In genomic region chr19:41351339-41352245, GRCh38 we compare ENCODE assay signal across 8 cellular contexts. TPM values are rescaled to one million over a fixed set of nuclear protein-coding genes. Genes with fewer than 3 reads are reported as not detected.
A peak's percentile ranks its signal among the peaks of the same experiment; 100 is the strongest.
DNase-seq lines count a peak whose midpoint lies in the region; ATAC-seq, FAIRE-seq and TF ChIP-seq lines count a peak whose summit lies in the region.

No MANE protein-coding gene starts in this region.

- H3K36me3 ChIP-seq in naive thymus-derived CD4-positive, alpha-beta T cell (ENCODE audit: control insufficient read depth in 2 of 3, insufficient read depth in 3 of 3, low read length in 3 of 3), result peaks cover 6 to 36% (median 10%) of the 10 kb centered on the region in 3 experiments

- peak overlapping the region; percentile 92 to 98 (median 96) for H3K27ac Mint-ChIP-seq in naive thymus-derived CD4-positive, alpha-beta T cell
- H3K27ac Mint-ChIP-seq in stimulated activated memory B cell treated with anti-CD40 and anti-IgM and Interleukin-4, amounts not matched to agents 10 μg/mL and 1 μg/mL and 100 μg/mL, for 72 hours, result peak overlapping the region; percentile 91

- H3K4me1 ChIP-seq in naive thymus-derived CD4-positive, alpha-beta T cell (ENCODE audit: control insufficient read depth in 2 of 2, insufficient read depth in 2 of 2, low read length in 2 of 2), result peaks cover 38 to 58% of the 10 kb centered on the region in 2 donors

- H3K27me3 ChIP-seq in naive thymus-derived CD4-positive, alpha-beta T cell (ENCODE audit: control insufficient read depth in 2 of 2, insufficient read depth in 2 of 2, low read length in 2 of 2), result no peaks in the 10 kb centered on the region

- peaks cover 4 to 37% (median 10%) of the 10 kb centered on the region in 5 donors for H3K36me3 Mint-ChIP-seq in naive thymus-derived CD4-positive, alpha-beta T cell
- peaks cover 32% of the 10 kb centered on the region for H3K36me3 Mint-ChIP-seq in stimulated activated memory B cell treated with anti-CD40 and anti-IgM and Interleukin-4, amounts not matched to agents 10 μg/mL and 1 μg/mL and 100 μg/mL, for 72 hours

- intact Hi-C loops in naive thymus-derived CD4-positive, alpha-beta T cell (cut with micrococcal nuclease), result loop anchor here (1.0 to 10.0 kb wide), 14 partner anchors 9 to 1519 kb away; partner anchors contain the start of genes B9D2 (in 2 of the 2), SERTAD3 (in 2 of the 2), ACTMAP (in 1 of the 2) and DYRK1B (in 1 of the 2)

- DNase-seq in ELR (ENCODE audit: low read depth), result peak; percentile 67
- peak; percentile 87 for DNase-seq in H54 (ENCODE audit: insufficient read length, low spot score)
- DNase-seq in NOMO-1 (lab: John Stamatoyannopoulos, UW; ENCODE audit: unreplicated experiment in 2 of 2), result peak; percentile 56 to 70
- DNase-seq in activated CD8-positive, alpha-beta memory T cell treated with anti-CD3 and anti-CD28 coated beads, Interleukin-2, amount 50 U/mL, for 48 hours, result peak; percentile 88
- DNase-seq in erythroblast (lab: John Stamatoyannopoulos, UW), result peak; percentile 60 to 73
- peak; percentile 70 to 87 (median 84) for DNase-seq in naive thymus-derived CD4-positive, alpha-beta T cell
- no peak for DNase-seq in superior temporal gyrus (ENCODE audit: extremely low spot score)

- H3K9me3 Mint-ChIP-seq in naive thymus-derived CD4-positive, alpha-beta T cell, result peaks cover 0 to 6% (median 0%) of the 10 kb centered on the region in 11 donors
- no peaks in the 10 kb centered on the region for H3K9me3 Mint-ChIP-seq in stimulated activated memory B cell treated with anti-CD40 and anti-IgM and Interleukin-4, amounts not matched to agents 10 μg/mL and 1 μg/mL and 100 μg/mL, for 72 hours

- peak; percentile 66 for ATAC-seq in naive thymus-derived CD4-positive, alpha-beta T cell
- peak; percentile 74 for ATAC-seq in stimulated activated memory B cell treated with anti-CD40 and anti-IgM and Interleukin-4, amounts not matched to agents 10 μg/mL and 1 μg/mL and 100 μg/mL, for 72 hours

- no peaks in the 10 kb centered on the region for H3K9me3 ChIP-seq in naive thymus-derived CD4-positive, alpha-beta T cell (ENCODE audit: control insufficient read depth in 2 of 3, low read length in 3 of 3)

- peak overlapping the region; percentile 94 for H3K4me3 ChIP-seq in naive thymus-derived CD4-positive, alpha-beta T cell (ENCODE audit: low read length)

- POLR2A ChIA-PET in naive thymus-derived CD4-positive, alpha-beta T cell (lab: Charles Lee), result interaction anchor here (0.7 to 9.2 kb wide), 20 partner anchors 9 to 221 kb away, joined by 3 to 127 read pairs (median 5); partner anchors contain the start of genes B9D2, CCDC97, DMAC2 and HNRNPUL1

- no peaks in the 10 kb centered on the region for H3K27me3 Mint-ChIP-seq in naive thymus-derived CD4-positive, alpha-beta T cell
- no peaks in the 10 kb centered on the region for H3K27me3 Mint-ChIP-seq in stimulated activated memory B cell treated with anti-CD40 and anti-IgM and Interleukin-4, amounts not matched to agents 10 μg/mL and 1 μg/mL and 100 μg/mL, for 72 hours

- H3K4me1 Mint-ChIP-seq in naive thymus-derived CD4-positive, alpha-beta T cell, result peaks cover 41 to 61% (median 49%) of the 10 kb centered on the region in 7 donors
- H3K4me1 Mint-ChIP-seq in stimulated activated memory B cell treated with anti-CD40 and anti-IgM and Interleukin-4, amounts not matched to agents 10 μg/mL and 1 μg/mL and 100 μg/mL, for 72 hours, result peaks cover 66% of the 10 kb centered on the region

- CTCF ChIA-PET in naive thymus-derived CD4-positive, alpha-beta T cell (lab: Charles Lee), result interaction anchor here (0.6 to 3.4 kb wide), 19 partner anchors 9 to 573 kb away, joined by 3 to 39 read pairs (median 4); partner anchors contain the start of genes B9D2, HNRNPUL1 and RAB4B

- peak overlapping the region; percentile 96 for H3K27ac ChIP-seq in naive thymus-derived CD4-positive, alpha-beta T cell (ENCODE audit: low read depth, low read length)

- TF ChIP-seq POLR2A in H54 (IDR thresholded peaks at IDR 0.05; ENCODE audit: low read depth, low read length) (0 out of 2 replicates have a peak, but pooled peaks have one; percentile 31), erythroblast (IDR thresholded peaks at IDR 0.05; ENCODE audit: low read length) (peak; percentile 50)

- no peak for FAIRE-seq in H54 (lab: Jason Lieb, UNC)

- H3K4me3 Mint-ChIP-seq in naive thymus-derived CD4-positive, alpha-beta T cell, result peak overlapping the region; percentile 92 to 100 (median 98)
- H3K4me3 Mint-ChIP-seq in stimulated activated memory B cell treated with anti-CD40 and anti-IgM and Interleukin-4, amounts not matched to agents 10 μg/mL and 1 μg/mL and 100 μg/mL, for 72 hours, result peak overlapping the region; percentile 99

RNA-seq across cellular contexts. Expression of gene TGFB1, which starts 2.1 kb away (rescaled TPM):
- 100 to 1,000 TPM in 3 of 5 experiments, 10 to 100 TPM in 2; 91.2 to 322 (median 185) TPM for total RNA-seq in naive thymus-derived CD4-positive, alpha-beta T cell
- 10 to 100 TPM; 31.4 to 62.3 TPM for polyA plus RNA-seq in naive thymus-derived CD4-positive, alpha-beta T cell

RNA-seq across cellular contexts. Expression of gene B9D2, which starts 12.4 kb away (rescaled TPM):
- total RNA-seq in naive thymus-derived CD4-positive, alpha-beta T cell, result 10 to 100 TPM; 11.6 to 38.9 (median 12.5) TPM
- polyA plus RNA-seq in naive thymus-derived CD4-positive, alpha-beta T cell, result 10 to 100 TPM; 18.0 to 20.5 TPM

RNA-seq across cellular contexts. Expression of gene TMEM91, which starts 24.7 kb away (rescaled TPM):
- 10 to 100 TPM in 4 of 5 experiments, 1 to 10 TPM in 1; 8.2 to 18.1 (median 16.0) TPM for total RNA-seq in naive thymus-derived CD4-positive, alpha-beta T cell
- polyA plus RNA-seq in naive thymus-derived CD4-positive, alpha-beta T cell, result 1 to 10 TPM; 5.2 to 8.6 TPM

RNA-seq across cellular contexts. Expression of gene CCDC97, which starts 41.6 kb away (rescaled TPM):
- total RNA-seq in naive thymus-derived CD4-positive, alpha-beta T cell, result 10 to 100 TPM; 35.9 to 56.5 (median 49.1) TPM
- polyA plus RNA-seq in naive thymus-derived CD4-positive, alpha-beta T cell, result 10 to 100 TPM; 22.3 to 27.6 TPM

RNA-seq across cellular contexts. Expression of gene EXOSC5, which starts 45.6 kb away (rescaled TPM):
- total RNA-seq in naive thymus-derived CD4-positive, alpha-beta T cell, result 10 to 100 TPM; 15.0 to 37.5 (median 20.6) TPM
- 10 to 100 TPM; 76.0 to 84.8 TPM for polyA plus RNA-seq in naive thymus-derived CD4-positive, alpha-beta T cell
